ENCODE assay signal across 8 cellular contexts in genomic region chr16:11949527-11949926, GRCh38. TPM values are rescaled to one million over a fixed set of nuclear protein-coding genes. Genes with fewer than 3 reads are reported as not detected.
DNase-seq lines count a peak whose midpoint lies in the region; ATAC-seq and TF ChIP-seq lines count a peak whose summit lies in the region.

No MANE protein-coding gene starts in this region.

- POLR2A ChIA-PET in CD4-positive, alpha-beta T cell (lab: Charles Lee): no interaction called here
- POLR2A ChIA-PET in RWPE1 (lab: Yijun Ruan, JAX; ENCODE audit: low non-redundant PET): no interaction called here
- POLR2A ChIA-PET in CD8-positive, alpha-beta memory T cell (lab: Charles Lee): no interaction called here

- no peak overlapping the region for H3K4me3 Mint-ChIP-seq in CD4-positive, alpha-beta T cell
- H3K4me3 Mint-ChIP-seq in CD8-positive, alpha-beta memory T cell: no peak overlapping the region

- H3K27me3 Mint-ChIP-seq in CD4-positive, alpha-beta T cell: no peaks in the 10 kb centered on the region
- H3K27me3 Mint-ChIP-seq in CD8-positive, alpha-beta memory T cell: no peaks in the 10 kb centered on the region

- H3K27ac Mint-ChIP-seq in CD4-positive, alpha-beta T cell: no peak overlapping the region
- H3K27ac Mint-ChIP-seq in CD8-positive, alpha-beta memory T cell: no peak overlapping the region

- H3K4me1 Mint-ChIP-seq in CD4-positive, alpha-beta T cell (ENCODE audit: low read depth): no peaks in the 10 kb centered on the region
- no peaks in the 10 kb centered on the region for H3K4me1 Mint-ChIP-seq in CD8-positive, alpha-beta memory T cell

- no peaks in the 10 kb centered on the region for H3K27me3 ChIP-seq in CD4-positive, alpha-beta T cell (ENCODE audit: control insufficient read depth, insufficient read depth, low read length)
- no peaks in the 10 kb centered on the region for H3K27me3 ChIP-seq in CD8-positive, alpha-beta memory T cell (ENCODE audit: insufficient read depth, low read length, poor library complexity, severe bottlenecking)

- peak; percentile 21 for TF ChIP-seq CTCF in CD4-positive, alpha-beta T cell (IDR thresholded peaks at IDR 0.05)
- peak; percentile 46; the same call in 1 of the 2 replicates for TF ChIP-seq CTCF in RWPE1 (conservative IDR thresholded peaks at IDR 0.05; ENCODE audit: low read depth)

- H3K4me3 ChIP-seq in CD8-positive, alpha-beta memory T cell (ENCODE audit: low read length): no peak overlapping the region

- no peaks in the 10 kb centered on the region for H3K9me3 Mint-ChIP-seq in CD4-positive, alpha-beta T cell
- H3K9me3 Mint-ChIP-seq in CD8-positive, alpha-beta memory T cell: no peaks in the 10 kb centered on the region

- H3K9me3 ChIP-seq in CD4-positive, alpha-beta T cell (ENCODE audit: control insufficient read depth, low read length): no peaks in the 10 kb centered on the region
- H3K9me3 ChIP-seq in CD8-positive, alpha-beta memory T cell (ENCODE audit: low read length): no peaks in the 10 kb centered on the region

- no peak for DNase-seq in CD4-positive, alpha-beta T cell
- DNase-seq in LHCN-M2 (ENCODE audit: low read depth) (peak; percentile 41), RWPE1 (ENCODE audit: low spot score) (peak; percentile 31), epidermal melanocyte (ENCODE audit: insufficient read length, low spot score) (peak; percentile 49), myocyte (ENCODE audit: low read depth) (peak; percentile 57)
- DNase-seq in CD8-positive, alpha-beta memory T cell: no peak

- H3K4me1 ChIP-seq in CD8-positive, alpha-beta memory T cell (ENCODE audit: insufficient read depth, low read length): no peaks in the 10 kb centered on the region

- intact Hi-C loops in CD4-positive, alpha-beta T cell (cut with DNase I, micrococcal nuclease): loop anchor here (1.0 to 2.0 kb wide), 2 partner anchors 119 kb away; no protein-coding TSS in a partner anchor

- H3K36me3 ChIP-seq in CD8-positive, alpha-beta memory T cell (ENCODE audit: insufficient read depth, low read length): no peaks in the 10 kb centered on the region

- CTCF ChIA-PET in CD4-positive, alpha-beta T cell (lab: Charles Lee): interaction anchor here (1.7 kb wide), 1 partner anchor 118 kb away, joined by 8 read pairs; no protein-coding TSS in a partner anchor
- CTCF ChIA-PET in RWPE1 (lab: Yijun Ruan, JAX): interaction anchor here (0.6 to 1.9 kb wide), 5 partner anchors 12 to 296 kb away, joined by 3 to 14 read pairs (median 3); partner anchors contain the start of gene TNFRSF17
- CTCF ChIA-PET in CD8-positive, alpha-beta memory T cell (lab: Charles Lee): interaction anchor here (2.7 kb wide), 1 partner anchor 118 kb away, joined by 18 read pairs; no protein-coding TSS in a partner anchor

- no peaks in the 10 kb centered on the region for H3K36me3 Mint-ChIP-seq in CD4-positive, alpha-beta T cell (ENCODE audit: low read depth)
- H3K36me3 Mint-ChIP-seq in CD8-positive, alpha-beta memory T cell: no peaks in the 10 kb centered on the region

- no peak overlapping the region for H3K27ac ChIP-seq in CD4-positive, alpha-beta T cell (ENCODE audit: low read depth, low read length)
- H3K27ac ChIP-seq in RWPE1: no peak overlapping the region
- no peak overlapping the region for H3K27ac ChIP-seq in CD8-positive, alpha-beta memory T cell (ENCODE audit: low read depth, low read length)

- peak; percentile 48 for ATAC-seq in CD4-positive, alpha-beta T cell (ENCODE audit: poor library complexity)
- ATAC-seq in GM18861 (IDR thresholded peaks at IDR 0.05; ENCODE audit: unreplicated experiment): peak; percentile 70
- ATAC-seq in GM18909 (IDR thresholded peaks at IDR 0.05; ENCODE audit: poor library complexity, unreplicated experiment): no peak

RNA-seq across cellular contexts. Expression of gene NPIPB2, which starts 7.7 kb away (rescaled TPM):
- 10 to 100 TPM; 10.6 to 12.3 TPM for total RNA-seq in CD4-positive, alpha-beta T cell
- total RNA-seq in LHCN-M2 (2014; rRNA removed) (1.2 and 1.7 TPM in 2 replicates), myocyte (1.1 and 1.3 TPM in 2 replicates)
- 2.0 TPM for polyA plus RNA-seq in LHCN-M2 (2012)
- polyA plus RNA-seq in myocyte (2012): 7.2 TPM
- total RNA-seq in CD8-positive, alpha-beta memory T cell: 1 to 10 TPM; 9.4 to 9.7 TPM
- 1.3 TPM for polyA plus RNA-seq in CD8-positive, alpha-beta memory T cell

RNA-seq across cellular contexts. Expression of gene TNFRSF17, which starts 15.5 kb away (rescaled TPM):
- total RNA-seq in CD4-positive, alpha-beta T cell: not detected
- total RNA-seq in LHCN-M2 (2014; rRNA removed) (not detected in 2 replicates), myocyte (not detected in 2 replicates)
- polyA plus RNA-seq in LHCN-M2 (2012): not detected
- not detected for polyA plus RNA-seq in myocyte (2012)
- total RNA-seq in CD8-positive, alpha-beta memory T cell: not detected
- not detected for polyA plus RNA-seq in CD8-positive, alpha-beta memory T cell

RNA-seq across cellular contexts. Expression of gene SNX29, which starts 27.0 kb away (rescaled TPM):
- total RNA-seq in CD4-positive, alpha-beta T cell: 10 to 100 TPM; 26.7 to 27.4 TPM
- total RNA-seq in LHCN-M2 (2014; rRNA removed) (3.7 and 5.0 TPM in 2 replicates), myocyte (13.6 and 14.1 TPM in 2 replicates)
- 3.9 TPM for polyA plus RNA-seq in LHCN-M2 (2012)
- 8.1 TPM for polyA plus RNA-seq in myocyte (2012)
- total RNA-seq in CD8-positive, alpha-beta memory T cell: 10 to 100 TPM; 12.0 to 14.4 TPM
- 12.4 TPM for polyA plus RNA-seq in CD8-positive, alpha-beta memory T cell

RNA-seq across cellular contexts. Expression of gene GSPT1, which starts 33.8 kb away (rescaled TPM):
- 100 to 1,000 TPM; 257 to 269 TPM for total RNA-seq in CD4-positive, alpha-beta T cell
- total RNA-seq in LHCN-M2 (2014; rRNA removed): 98.0 and 101 TPM in 2 replicates
- 75.7 TPM for polyA plus RNA-seq in LHCN-M2 (2012)
- 104 and 111 TPM in 2 replicates for total RNA-seq in myocyte
- polyA plus RNA-seq in myocyte (2012): 61.0 TPM
- 100 to 1,000 TPM; 228 to 237 TPM for total RNA-seq in CD8-positive, alpha-beta memory T cell
- 90.8 TPM for polyA plus RNA-seq in CD8-positive, alpha-beta memory T cell

Comparison
In these comparisons a context has a peak if more than half of its experiments do, and no peak if none do; other contexts are left out.
1. DNase-seq: peak in LHCN-M2 (single experiment), RWPE1 (single experiment), epidermal melanocyte (single experiment) and myocyte (single experiment); none in CD4-positive, alpha-beta T cell (0 of 10) and CD8-positive, alpha-beta memory T cell (0 of 5).